Comparison of ENCODE assay signal across 14 cellular contexts in the genomic region with DNA sequence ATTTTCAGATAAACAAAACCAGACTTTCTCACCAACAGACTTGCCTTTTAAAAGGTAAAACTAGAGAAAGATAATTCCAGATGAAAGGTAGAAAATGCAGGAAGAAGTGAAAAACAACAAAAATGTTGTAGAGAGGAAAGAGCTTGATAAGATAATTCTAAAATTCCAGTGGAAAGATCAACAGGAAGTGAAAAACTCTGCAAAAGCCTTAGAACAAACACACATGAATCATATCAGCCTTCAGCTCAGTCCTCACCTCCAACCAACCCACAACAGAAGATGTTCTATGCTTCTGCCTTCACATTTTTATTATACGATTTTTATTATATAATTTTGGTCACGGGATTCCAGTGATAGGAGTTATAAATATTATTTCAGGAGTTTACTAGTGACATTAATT. TPM values are rescaled to one million over a fixed set of nuclear protein-coding genes. Genes with fewer than 3 reads are reported as not detected.
DNase-seq lines count a peak whose midpoint lies in the region; ATAC-seq, FAIRE-seq and TF ChIP-seq lines count a peak whose summit lies in the region.
"Had no signal": no experiment of that assay in that cellular context is flagged by ENCODE, and none has a peak within 500 bp of the region (broad histone marks: within the 10 kb centered on the region; RNA-seq: fewer than 3 reads in every experiment).

No MANE protein-coding gene starts in this region.

- no peak overlapping the region for H3K4me2 ChIP-seq in H9 (ENCODE audit: insufficient read depth, insufficient read length, low read length)
- H3K4me2 ChIP-seq: GM23338 had no signal

- H2BK20ac ChIP-seq in H9 (ENCODE audit: low read depth, low read length, poor library complexity, severe bottlenecking), result no peak overlapping the region

- no peaks in the 10 kb centered on the region for H3K27me3 ChIP-seq in foreskin keratinocyte
- no peaks in the 10 kb centered on the region for H3K27me3 ChIP-seq in H9 (ENCODE audit: insufficient read depth, low read length)
- H3K27me3 ChIP-seq: dorsolateral prefrontal cortex, upper lobe of left lung had no signal

- no peak overlapping the region for H3K23ac ChIP-seq in H9 (ENCODE audit: insufficient read length, low read depth, low read length)

- H2BK15ac ChIP-seq in H9 (ENCODE audit: low read depth, low read length), result no peak overlapping the region

- H4K8ac ChIP-seq in H9 (replicated peaks; ENCODE audit: insufficient read length, low read depth, low read length), result no peak overlapping the region

- H3K4me3 Mint-ChIP-seq in activated CD8-positive, alpha-beta T cell treated with anti-CD3 and anti-CD28 coated beads for 36 hours, result no peak overlapping the region
- H3K4me3 Mint-ChIP-seq in H9, result no peak overlapping the region
- H3K4me3 Mint-ChIP-seq: GM23338 had no signal

- no peaks in the 10 kb centered on the region for H3K79me1 ChIP-seq in H9 (ENCODE audit: insufficient read depth, low read depth, low read length, poor library complexity, severe bottlenecking)

- H2BK5ac ChIP-seq in H9 (ENCODE audit: insufficient read length, low read length), result no peak overlapping the region

- no peaks in the 10 kb centered on the region for H3K9me3 ChIP-seq in H9 (ENCODE audit: control insufficient read depth, low read depth, low read length)
- H3K9me3 ChIP-seq: upper lobe of left lung had no signal

- no peak overlapping the region for H2BK12ac ChIP-seq in H9 (ENCODE audit: insufficient read length, low read depth, low read length)

- H3K27ac ChIP-seq in foreskin keratinocyte (peak overlapping the region; percentile 33), H9 (ENCODE audit: insufficient read length, low read depth, low read length) (no peak overlapping the region)
- H3K27ac ChIP-seq: upper lobe of left lung had no signal

- no peaks in the 10 kb centered on the region for H3K36me3 Mint-ChIP-seq in activated CD8-positive, alpha-beta T cell treated with anti-CD3 and anti-CD28 coated beads for 36 hours (ENCODE audit: low read depth)
- no peaks in the 10 kb centered on the region for H3K36me3 Mint-ChIP-seq in H9 (ENCODE audit: insufficient read depth in 1 of 3, low read depth in 3 of 3)

- no peak overlapping the region for H3T11ph ChIP-seq in H9 (ENCODE audit: low read length)

- TF ChIP-seq CTCF in activated CD8-positive, alpha-beta T cell treated with anti-CD3 and anti-CD28 coated beads for 36 hours (IDR thresholded peaks at IDR 0.05), result no peak
- TF ChIP-seq CTCF in foreskin keratinocyte (conservative IDR thresholded peaks at IDR 0.05), result no peak
- no peak for TF ChIP-seq CTCF in H9 (conservative IDR thresholded peaks at IDR 0.05)

- peak; percentile 60 for ATAC-seq in activated CD8-positive, alpha-beta T cell treated with anti-CD3 and anti-CD28 coated beads for 36 hours
- ATAC-seq in foreskin keratinocyte, result no peak
- ATAC-seq in HG02588 (IDR thresholded peaks at IDR 0.05; ENCODE audit: unreplicated experiment), result no peak
- ATAC-seq in Right ventricle myocardium superior (ENCODE audit: poor library complexity), result no peak
- ATAC-seq: GM23338 had no signal

- no peak overlapping the region for H3K14ac ChIP-seq in H9 (ENCODE audit: insufficient read depth, low read length)

- H4K20me1 ChIP-seq in H9 (ENCODE audit: control insufficient read depth, insufficient read depth, insufficient read length), result no peaks in the 10 kb centered on the region

- H3K4me1 ChIP-seq in foreskin keratinocyte, result peaks cover 28% of the 10 kb centered on the region
- no peaks in the 10 kb centered on the region for H3K4me1 ChIP-seq in H9 (ENCODE audit: insufficient read depth, low read length)

- no peak overlapping the region for H4K91ac ChIP-seq in H9 (ENCODE audit: insufficient read length, low read depth, low read length)

- H3K9me3 Mint-ChIP-seq in activated CD8-positive, alpha-beta T cell treated with anti-CD3 and anti-CD28 coated beads for 36 hours, result peaks cover 2% of the 10 kb centered on the region
- peaks cover 0 to 4% of the 10 kb centered on the region in 2 experiments; a peak in 1 of 5 replicates for H3K9me3 Mint-ChIP-seq in H9

- intact Hi-C loops in activated CD8-positive, alpha-beta T cell treated with anti-CD3 and anti-CD28 coated beads for 36 hours (cut with micrococcal nuclease), result no loop called here
- intact Hi-C loops in Right ventricle myocardium superior (cut with DNase I), result no loop called here

- no peak overlapping the region for H3K4ac ChIP-seq in H9 (ENCODE audit: low read depth, low read length)

- H4K5ac ChIP-seq in H9 (ENCODE audit: insufficient read length, low read depth, low read length), result no peak overlapping the region

- H2AK5ac ChIP-seq in H9 (ENCODE audit: insufficient read length, low read length), result no peak overlapping the region

- H3K9ac ChIP-seq in H9 (ENCODE audit: extremely low read depth, insufficient read length, low read length), result no peak overlapping the region

- no CpG with 5 or more reads among the region's 2 CpGs for WGBS in H9 (ENCODE audit: extremely low coverage, insufficient read length, low lambda C conversion rate)

- H2BK120ac ChIP-seq in H9 (ENCODE audit: low read depth, low read length, poor library complexity, severe bottlenecking), result no peak overlapping the region

- H2AFZ ChIP-seq in H9 (ENCODE audit: low read length), result no peak overlapping the region
- H2AFZ ChIP-seq: GM23338 had no signal

- TF ChIP-seq POLR2A in GM12891 (IDR thresholded peaks at IDR 0.05; ENCODE audit: low read depth, low read length), result no peak

- H3K27me3 Mint-ChIP-seq in activated CD8-positive, alpha-beta T cell treated with anti-CD3 and anti-CD28 coated beads for 36 hours, result no peaks in the 10 kb centered on the region
- H3K27me3 Mint-ChIP-seq in H9 (ENCODE audit: low read depth), result no peaks in the 10 kb centered on the region

- H3K27ac Mint-ChIP-seq in activated CD8-positive, alpha-beta T cell treated with anti-CD3 and anti-CD28 coated beads for 36 hours, result no peak overlapping the region
- H3K27ac Mint-ChIP-seq in H9, result no peak overlapping the region; a peak in 1 of 7 replicates
- H3K27ac Mint-ChIP-seq: GM23338 had no signal

- DNase-seq in A172 (ENCODE audit: low spot score) (peak; percentile 83), GM12891 (ENCODE audit: insufficient read length, low spot score) (no peak), foreskin keratinocyte (no peak), H9 (no peak), Right ventricle myocardium superior (no peak)
- no peak for DNase-seq in activated CD8-positive, alpha-beta T cell treated with anti-CD3 and anti-CD28 coated beads for 36 hours
- no peak for DNase-seq in stimulated activated CD4-positive, alpha-beta T cell treated with anti-CD3 and anti-CD28 coated beads, Interleukin-15, amount 100 ng/mL, for 24 hours
- DNase-seq: activated effector memory CD4-positive, alpha-beta T cell treated with Interleukin-2 at 50 U/mL for 16 hours; C1 segment of cervical spinal cord; dorsolateral prefrontal cortex; NCI-H2227 treated with DMSO at 0.1 percent for 48 hours; upper lobe of left lung had no signal

- H3K18ac ChIP-seq in H9 (ENCODE audit: insufficient read length, low read depth, low read length), result no peak overlapping the region

- no peak for FAIRE-seq in GM12891 (lab: Jason Lieb, UNC)

- H3K4me1 Mint-ChIP-seq in activated CD8-positive, alpha-beta T cell treated with anti-CD3 and anti-CD28 coated beads for 36 hours (ENCODE audit: low read depth), result peaks cover 33% of the 10 kb centered on the region
- H3K4me1 Mint-ChIP-seq in H9, result peaks cover 4 to 5% of the 10 kb centered on the region in 2 experiments; a peak in 3 of 4 replicates

- H3K23me2 ChIP-seq in H9 (ENCODE audit: insufficient read length, low read depth, low read length, poor library complexity, severe bottlenecking), result no peaks in the 10 kb centered on the region

- POLR2A ChIA-PET in activated CD8-positive, alpha-beta T cell treated with anti-CD3 and anti-CD28 coated beads for 36 hours (lab: Charles Lee), result interaction anchor here (1.0 to 2.4 kb wide), 5 partner anchors 10 to 74 kb away, joined by 3 to 10 read pairs (median 4); no protein-coding TSS in a partner anchor

- CTCF ChIA-PET in activated CD8-positive, alpha-beta T cell treated with anti-CD3 and anti-CD28 coated beads for 36 hours (lab: Charles Lee), result interaction anchor here (0.6 to 1.7 kb wide), 2 partner anchors 104 to 386 kb away, joined by 3 to 5 read pairs; no protein-coding TSS in a partner anchor

- no peak overlapping the region for H3K56ac ChIP-seq in H9 (ENCODE audit: insufficient read length, low read depth, low read length)

- H3K79me2 ChIP-seq in H9 (ENCODE audit: insufficient read depth, low read length), result no peaks in the 10 kb centered on the region

TF ChIP-seq in GM12891, 5 proteins besides CTCF, POLR2A, EP300 and RAD21:
- no peak for TF ChIP-seq PAX5 (IDR thresholded peaks at IDR 0.05; ENCODE audit: insufficient read depth, low read length, severe bottlenecking)
- TF ChIP-seq SPI1 (IDR thresholded peaks at IDR 0.05; ENCODE audit: low read depth, low read length), result peak; percentile 65

RNA-seq across cellular contexts. Expression of gene GADD45B, which starts 57.8 kb away (rescaled TPM):
- 92.7 and 97.6 TPM in 2 replicates for total RNA-seq in A172 (2014; rRNA removed; shearing (Covaris generic))
- 138 TPM for polyA plus RNA-seq in GM12891 (2012; ENCODE audit: low read depth, missing spikeins)
- 100 to 1,000 TPM in 1 of 2 experiments, 10 to 100 TPM in 1; 98.3 to 102 TPM for total RNA-seq in activated CD8-positive, alpha-beta T cell treated with anti-CD3 and anti-CD28 coated beads for 36 hours
- total RNA-seq in foreskin keratinocyte (39.5 and 40.9 TPM in 2 replicates), H9 (2021) (13.5 and 16.2 TPM in 2 replicates), Right ventricle myocardium superior (42.1 TPM)
- 49.8 and 51.1 TPM in 2 replicates for polyA plus RNA-seq in foreskin keratinocyte
